11 cellular contexts compared by ENCODE assay signal in the genomic region with DNA sequence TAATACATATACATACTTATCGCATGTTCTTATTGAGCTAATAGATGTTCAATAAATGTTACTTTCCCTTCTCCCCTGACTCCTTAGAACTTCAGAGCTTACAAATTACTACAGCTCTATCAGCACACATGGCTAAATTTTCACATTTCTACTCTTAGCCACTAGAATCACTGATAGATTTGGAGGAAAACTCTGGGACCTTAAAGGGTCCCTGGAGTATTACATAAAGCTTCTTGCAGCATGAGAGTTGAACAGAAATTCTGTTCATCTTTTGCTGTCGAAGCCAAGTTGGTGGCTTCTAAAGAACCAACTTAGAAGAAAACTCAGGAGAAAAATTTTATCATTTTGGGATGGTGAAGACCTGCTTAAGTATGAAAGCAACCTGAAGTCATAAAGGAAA. TPM values are rescaled to one million over a fixed set of nuclear protein-coding genes. Genes with fewer than 3 reads are reported as not detected.
DNase-seq lines count a peak whose midpoint lies in the region; ATAC-seq and TF ChIP-seq lines count a peak whose summit lies in the region.
"Had no signal": no experiment of that assay in that cellular context is flagged by ENCODE, and none has a peak within 500 bp of the region (broad histone marks: within the 10 kb centered on the region; RNA-seq: fewer than 3 reads in every experiment).

No MANE protein-coding gene starts in this region.

- TF ChIP-seq CTCF in CD14-positive monocyte (IDR thresholded peaks at IDR 0.05) (no peak), fibroblast of lung (conservative IDR thresholded peaks at IDR 0.05 in 1 of 2, IDR thresholded peaks at IDR 0.05 in 1 of 2; ENCODE audit: low read depth in 1 of 2, low read length in 2 of 2) (no peak), GM13976 (IDR thresholded peaks at IDR 0.05; ENCODE audit: borderline replicate concordance, control extremely low read depth, extremely low read depth, insufficient read depth, missing control alignments) (no peak), omental fat pad (IDR thresholded peaks at IDR 0.05) (no peak)

- H3K36me3 Mint-ChIP-seq in CD14-positive monocyte: peaks cover 15 to 21% of the 10 kb centered on the region in 2 donors

- peaks cover 0 to 2% (median 1%) of the 10 kb centered on the region in 3 donors for H3K27me3 Mint-ChIP-seq in CD14-positive monocyte (ENCODE audit: low read depth in 3 of 3)
- H3K27me3 Mint-ChIP-seq: naive thymus-derived CD8-positive, alpha-beta T cell had no signal

- no peak for DNase-seq in CD14-positive monocyte (ENCODE audit: low spot score)
- DNase-seq in SJCRH30: no peak
- no peak for DNase-seq in fibroblast of lung (ENCODE audit: low read depth in 2 of 2)
- DNase-seq in GM13976 (ENCODE audit: low spot score): no peak
- no peak for DNase-seq in omental fat pad (ENCODE audit: low spot score)
- no peak for DNase-seq in COLO668 (lab: John Stamatoyannopoulos, UW; ENCODE audit: unreplicated experiment)
- no peak for DNase-seq in germinal center (ENCODE audit: low spot score)
- DNase-seq: activated CD4-positive, alpha-beta T cell treated with anti-CD3 and anti-CD28 coated beads for 48 hours; NCI-H1105 had no signal

- no peaks in the 10 kb centered on the region for H4K20me1 ChIP-seq in fibroblast of lung (ENCODE audit: control insufficient read depth, extremely low read depth, insufficient read depth, low read length)

- H3K4me1 ChIP-seq in SJCRH30: peaks cover 20% of the 10 kb centered on the region
- H3K4me1 ChIP-seq in fibroblast of lung (ENCODE audit: control insufficient read depth, extremely low read depth, insufficient read depth, low read length): peaks cover 6% of the 10 kb centered on the region
- H3K4me1 ChIP-seq in rectal smooth muscle tissue (ENCODE audit: control insufficient read depth, insufficient read depth, low read length): peaks cover 15% of the 10 kb centered on the region

- H3K27ac ChIP-seq in SJCRH30 (peak overlapping the region; percentile 17; the same call in 1 of the 2 replicates), fibroblast of lung (ENCODE audit: insufficient read depth, low read length) (peak overlapping the region; percentile 46), rectal smooth muscle tissue (ENCODE audit: low read depth, low read length) (peak overlapping the region; percentile 80)

- no peaks in the 10 kb centered on the region for H3K9me3 ChIP-seq in SJCRH30 (replicated peaks)
- H3K9me3 ChIP-seq in fibroblast of lung (ENCODE audit: control insufficient read depth, insufficient read depth, low read depth, low read length): no peaks in the 10 kb centered on the region

- peak overlapping the region; percentile 71 for H3K4me2 ChIP-seq in fibroblast of lung (ENCODE audit: extremely low read depth, insufficient read depth, low read length)

- H3K27ac Mint-ChIP-seq in CD14-positive monocyte: peak overlapping the region; percentile 76 to 99 (median 80)

- H3K9ac ChIP-seq in fibroblast of lung (ENCODE audit: insufficient read depth, low read length) (no peak overlapping the region), rectal smooth muscle tissue (ENCODE audit: low read length) (no peak overlapping the region)

- H3K36me3 ChIP-seq in SJCRH30 (no peaks in the 10 kb centered on the region), fibroblast of lung (ENCODE audit: control insufficient read depth, insufficient read depth, low read length) (no peaks in the 10 kb centered on the region), rectal smooth muscle tissue (ENCODE audit: control insufficient read depth, insufficient read depth, low read length) (no peaks in the 10 kb centered on the region)

- intact Hi-C loops in CD14-positive monocyte (cut with micrococcal nuclease): no loop called here

- peaks cover 73% of the 10 kb centered on the region for H3K79me2 ChIP-seq in fibroblast of lung (ENCODE audit: control insufficient read depth, insufficient read depth, low read length)

- H3K4me3 Mint-ChIP-seq in CD14-positive monocyte: no peak overlapping the region

- H2AFZ ChIP-seq in fibroblast of lung (ENCODE audit: low read length): no peak overlapping the region

- in situ Hi-C loops in GM13976 (cut with MboI; ENCODE audit: low sequenced_read_pairs, unreplicated experiment): no loop called here

- no peaks in the 10 kb centered on the region for H3K9me3 Mint-ChIP-seq in CD14-positive monocyte

- H3K4me3 ChIP-seq in SJCRH30: no peak overlapping the region
- peak overlapping the region in 2 of 4 experiments; percentile 6 to 18 for H3K4me3 ChIP-seq in fibroblast of lung (replicated peaks in 1 of 4; ENCODE audit: control extremely low read depth in 1 of 4, insufficient read depth in 1 of 4, low read depth in 3 of 4, low read length in 4 of 4)
- H3K4me3 ChIP-seq in rectal smooth muscle tissue (ENCODE audit: low read length): no peak overlapping the region

- H3K27me3 ChIP-seq in SJCRH30 (no peaks in the 10 kb centered on the region), fibroblast of lung (ENCODE audit: control insufficient read depth, insufficient read depth, low read length) (no peaks in the 10 kb centered on the region), rectal smooth muscle tissue (ENCODE audit: control insufficient read depth, insufficient read depth, low read length) (no peaks in the 10 kb centered on the region)

- peaks cover 83% of the 10 kb centered on the region for H3K4me1 Mint-ChIP-seq in CD14-positive monocyte

- ATAC-seq in omental fat pad (ENCODE audit: low FRiP score): no peak
- ATAC-seq: naive thymus-derived CD8-positive, alpha-beta T cell had no signal

RNA-seq across cellular contexts. Expression of a gene that starts 15.5 kb away (rescaled TPM):
- 10 to 100 TPM; 27.6 to 38.6 TPM for polyA plus RNA-seq in CD14-positive monocyte
- 14.0 and 15.7 TPM in 2 replicates for total RNA-seq in SJCRH30 (2014; rRNA removed; shearing (Covaris generic))
- 18.2 and 24.1 TPM in 2 replicates for total RNA-seq in fibroblast of lung
- 51.9 and 64.8 TPM in 2 replicates for polyA plus RNA-seq in fibroblast of lung
- polyA plus RNA-seq in fibroblast of lung (2012): 51.1 and 64.0 TPM in 2 replicates
- polyA minus RNA-seq in fibroblast of lung (ENCODE audit: low replicate concordance): 125 and 129 TPM in 2 replicates
- 100 to 1,000 TPM in 1 of 4 donors, 10 to 100 TPM in 3; 52.5 to 113 (median 72.1) TPM for total RNA-seq in omental fat pad

Comparison
In these comparisons a context has a peak if more than half of its experiments do, and no peak if none do; other contexts are left out.
1. H3K27ac ChIP-seq: peak in every context shown above with its lines; median percentile 80 in rectal smooth muscle tissue; 46 in fibroblast of lung; 17 in SJCRH30.